ENCODE assay signal across 13 cellular contexts in genomic region chr2:6914829-6915228, GRCh38. TPM values are rescaled to one million over a fixed set of nuclear protein-coding genes. Genes with fewer than 3 reads are reported as not detected.
A peak's percentile ranks its signal among the peaks of the same experiment; 100 is the strongest.
DNase-seq lines count a peak whose midpoint lies in the region; ATAC-seq, FAIRE-seq and TF ChIP-seq lines count a peak whose summit lies in the region.
"Had no signal": no experiment of that assay in that cellular context is flagged by ENCODE, and none has a peak within 500 bp of the region (broad histone marks: within the 10 kb centered on the region; RNA-seq: fewer than 3 reads in every experiment).

No MANE protein-coding gene starts in this region.

- H3K4me1 Mint-ChIP-seq in activated T-helper 17 cell treated with anti-CD3 and anti-CD28 coated beads, Interleukin-2, amount 50 U/mL, for 72 hours = peaks cover 48% of the 10 kb centered on the region
- H3K4me1 Mint-ChIP-seq in effector memory CD8-positive, alpha-beta T cell (ENCODE audit: low read depth in 2 of 2) = peaks cover 46 to 60% of the 10 kb centered on the region in 2 donors

- H3K36me3 Mint-ChIP-seq in activated T-helper 17 cell treated with anti-CD3 and anti-CD28 coated beads, Interleukin-2, amount 50 U/mL, for 72 hours (ENCODE audit: low read depth) = peaks cover 10% of the 10 kb centered on the region
- peaks cover 8% of the 10 kb centered on the region for H3K36me3 Mint-ChIP-seq in effector memory CD8-positive, alpha-beta T cell (ENCODE audit: insufficient read depth)

- H3K27ac ChIP-seq in A549 (no peak overlapping the region), HUES48 (ENCODE audit: low read depth, low read length) (peak overlapping the region; percentile 47), foreskin keratinocyte (no peak overlapping the region)
- H3K27ac ChIP-seq: BLaER1 treated with 17β-estradiol and CSF1 and Interleukin-3, amounts not matched to agents 10 nM and 100 nM; psoas muscle had no signal

- TF ChIP-seq POLR2A in A549 (IDR thresholded peaks at IDR 0.05; ENCODE audit: low read length) = no peak

- no peaks in the 10 kb centered on the region for H3K9me3 ChIP-seq in A549
- H3K9me3 ChIP-seq in HUES48 (ENCODE audit: control insufficient read depth, insufficient read depth, low read length) = no peaks in the 10 kb centered on the region
- H3K9me3 ChIP-seq: psoas muscle had no signal

- WGBS in A549 (ENCODE audit: missing lambda C conversion rate) = 43% methylated on average over 3 of the region's 3 CpGs

- H3K27me3 Mint-ChIP-seq in activated T-helper 17 cell treated with anti-CD3 and anti-CD28 coated beads, Interleukin-2, amount 50 U/mL, for 72 hours = no peaks in the 10 kb centered on the region
- H3K27me3 Mint-ChIP-seq in effector memory CD8-positive, alpha-beta T cell = no peaks in the 10 kb centered on the region

- peak overlapping the region; percentile 62 for H3K4me3 Mint-ChIP-seq in activated T-helper 17 cell treated with anti-CD3 and anti-CD28 coated beads, Interleukin-2, amount 50 U/mL, for 72 hours
- no peak overlapping the region for H3K4me3 Mint-ChIP-seq in effector memory CD8-positive, alpha-beta T cell

- POLR2A ChIA-PET in A549 (lab: Yijun Ruan, JAX) = no interaction called here

- H3K4me1 ChIP-seq in A549 = peaks cover 9% of the 10 kb centered on the region; the same call in 1 of the 3 replicates
- peaks cover 10% of the 10 kb centered on the region; the same call in 1 of the 2 replicates for H3K4me1 ChIP-seq in HUES48 (ENCODE audit: control insufficient read depth, insufficient read depth, low read length)
- no peaks in the 10 kb centered on the region for H3K4me1 ChIP-seq in foreskin keratinocyte

- CTCF ChIA-PET in A549 (lab: Yijun Ruan, JAX) = interaction anchor here (0.7 to 3.2 kb wide), 6 partner anchors 9 to 130 kb away, joined by 3 to 26 read pairs (median 12); no protein-coding TSS in a partner anchor

- H3K27ac Mint-ChIP-seq in activated T-helper 17 cell treated with anti-CD3 and anti-CD28 coated beads, Interleukin-2, amount 50 U/mL, for 72 hours = peak overlapping the region; percentile 71
- no peak overlapping the region for H3K27ac Mint-ChIP-seq in effector memory CD8-positive, alpha-beta T cell

- no peak for TF ChIP-seq RAD21 in A549 (conservative IDR thresholded peaks at IDR 0.05 in 1 of 2, IDR thresholded peaks at IDR 0.05 in 1 of 2)

- no peak for TF ChIP-seq EP300 in A549 (IDR thresholded peaks at IDR 0.05)

- H3K4me3 ChIP-seq in A549 (no peak overlapping the region), HUES48 (ENCODE audit: low read depth, low read length) (no peak overlapping the region)
- H3K4me3 ChIP-seq: BLaER1 treated with 17β-estradiol and CSF1 and Interleukin-3, amounts not matched to agents 10 nM and 100 nM; psoas muscle had no signal

- TF ChIP-seq CTCF in A549 (IDR thresholded peaks at IDR 0.05) (no peak), foreskin keratinocyte (conservative IDR thresholded peaks at IDR 0.05) (no peak)

- no peaks in the 10 kb centered on the region for H3K9me3 Mint-ChIP-seq in activated T-helper 17 cell treated with anti-CD3 and anti-CD28 coated beads, Interleukin-2, amount 50 U/mL, for 72 hours
- no peaks in the 10 kb centered on the region for H3K9me3 Mint-ChIP-seq in effector memory CD8-positive, alpha-beta T cell

- DNase-seq in A549 (ENCODE audit: low read depth in 1 of 2, low spot score in 1 of 2) (peak in 1 of 2 experiments; percentile 26), foreskin keratinocyte (peak; percentile 43 to 79), activated gamma-delta T cell treated with Interleukin-2 at 50 U/mL for 16 hours (no peak)
- no peak for DNase-seq in effector memory CD8-positive, alpha-beta T cell
- DNase-seq: GOT3, NCI-H2081 treated with DMSO at 0.1 percent for 48 hours, psoas muscle had no signal

- FAIRE-seq in A549 (lab: Jason Lieb, UNC) = no peak
- FAIRE-seq: islet of Langerhans had no signal

- H3K4me2 ChIP-seq in A549 = no peak overlapping the region
- H3K4me2 ChIP-seq: BLaER1 treated with 17β-estradiol and CSF1 and Interleukin-3, amounts not matched to agents 10 nM and 100 nM had no signal

- ATAC-seq in A549 (no peak), foreskin keratinocyte (peak; percentile 61), HG02623 (IDR thresholded peaks at IDR 0.05; ENCODE audit: unreplicated experiment) (no peak), GM19023 (IDR thresholded peaks at IDR 0.05; ENCODE audit: unreplicated experiment) (no peak)
- peak; percentile 41 for ATAC-seq in activated T-helper 17 cell treated with anti-CD3 and anti-CD28 coated beads, Interleukin-2, amount 50 U/mL, for 72 hours (replicated peaks)
- ATAC-seq in effector memory CD8-positive, alpha-beta T cell (replicated peaks) = no peak
- ATAC-seq: psoas muscle had no signal

- no peak overlapping the region for H3K9ac ChIP-seq in HUES48 (ENCODE audit: low read depth, low read length)
- H3K9ac ChIP-seq: BLaER1 treated with 17β-estradiol and CSF1 and Interleukin-3, amounts not matched to agents 10 nM and 100 nM had no signal

- no peaks in the 10 kb centered on the region for H3K36me3 ChIP-seq in HUES48 (ENCODE audit: control insufficient read depth, insufficient read depth, low read length)
- H3K36me3 ChIP-seq: BLaER1 treated with 17β-estradiol and CSF1 and Interleukin-3, amounts not matched to agents 10 nM and 100 nM had no signal

- H3K27me3 ChIP-seq in HUES48 (ENCODE audit: control insufficient read depth, insufficient read depth, low read length) = peaks cover 14% of the 10 kb centered on the region
- no peaks in the 10 kb centered on the region for H3K27me3 ChIP-seq in foreskin keratinocyte

TF ChIP-seq in A549, 52 proteins besides CTCF, POLR2A, EP300 and RAD21:
- TF ChIP-seq EHF (CRISPR knock-in tag; IDR thresholded peaks at IDR 0.05) (no peak), FOSL2 (IDR thresholded peaks at IDR 0.05) (no peak), FOSL2 (CRISPR knock-in tag; IDR thresholded peaks at IDR 0.05) (peak; percentile 46; the same call in 1 of the 2 replicates)

RNA-seq across cellular contexts. Expression of gene RNF144A, which starts 2.4 kb away (rescaled TPM):
- polyA plus RNA-seq in A549 (2011; rRNA removed) (9.1 and 9.6 TPM in 2 replicates), A549 (2017; fragmentation: RNase III; extraction: RNeasy Plus Mini Kit Qiagen cat#74134 plus additional on column Dnase treatment) (4.4 to 5.2 TPM (median 4.4 TPM) in 3 replicates), foreskin keratinocyte (2.2 TPM in 2 replicates)
- 5.7 and 7.8 TPM in 2 replicates for polyA plus RNA-seq in A549 (2012; cell fraction: cytosol; rRNA removed)
- 5.5 and 5.7 TPM in 2 replicates for polyA plus RNA-seq in A549 (2012; cell fraction: nucleus; rRNA removed)
- polyA minus RNA-seq in A549 (2011; rRNA and poly(A)+ RNA removed) = 11.6 and 16.9 TPM in 2 replicates
- total RNA-seq in activated T-helper 17 cell treated with anti-CD3 and anti-CD28 coated beads, Interleukin-2, amount 50 U/mL, for 72 hours = 10 to 100 TPM; 13.6 to 29.2 TPM
- total RNA-seq in foreskin keratinocyte = 6.5 and 7.5 TPM in 2 replicates

RNA-seq across cellular contexts. Expression of gene RSAD2, which starts 37.3 kb away (rescaled TPM):
- polyA plus RNA-seq in A549 (2011; rRNA removed) (0.06 and 0.13 TPM in 2 replicates), A549 (2017; fragmentation: RNase III; extraction: RNeasy Plus Mini Kit Qiagen cat#74134 plus additional on column Dnase treatment) (0.03 to 0.04 TPM in 2 of 3 replicates, not detected in the other), foreskin keratinocyte (0.77 and 1.9 TPM in 2 replicates)
- polyA plus RNA-seq in A549 (2012; cell fraction: cytosol; rRNA removed) = not detected in 2 replicates
- not detected in 2 replicates for polyA plus RNA-seq in A549 (2012; cell fraction: nucleus; rRNA removed)
- not detected in 2 replicates for polyA minus RNA-seq in A549 (2011; rRNA and poly(A)+ RNA removed)
- total RNA-seq in activated T-helper 17 cell treated with anti-CD3 and anti-CD28 coated beads, Interleukin-2, amount 50 U/mL, for 72 hours = 1 to 10 TPM; 2.8 to 4.5 TPM
- total RNA-seq in foreskin keratinocyte = 2.3 and 4.4 TPM in 2 replicates

RNA-seq across cellular contexts. Expression of gene CMPK2, which starts 49.1 kb away (rescaled TPM):
- polyA plus RNA-seq in A549 (2011; rRNA removed) (0.12 and 0.17 TPM in 2 replicates), A549 (2017; fragmentation: RNase III; extraction: RNeasy Plus Mini Kit Qiagen cat#74134 plus additional on column Dnase treatment) (0.22 to 0.41 TPM (median 0.22 TPM) in 3 replicates), foreskin keratinocyte (5.8 and 8.2 TPM in 2 replicates)
- polyA plus RNA-seq in A549 (2012; cell fraction: cytosol; rRNA removed) = 0.17 and 0.29 TPM in 2 replicates
- 0.16 and 0.62 TPM in 2 replicates for polyA plus RNA-seq in A549 (2012; cell fraction: nucleus; rRNA removed)
- polyA minus RNA-seq in A549 (2011; rRNA and poly(A)+ RNA removed) = not detected in 2 replicates
- total RNA-seq in activated T-helper 17 cell treated with anti-CD3 and anti-CD28 coated beads, Interleukin-2, amount 50 U/mL, for 72 hours = 1 to 10 TPM; 2.0 to 2.6 TPM
- total RNA-seq in foreskin keratinocyte = 10.5 and 18.3 TPM in 2 replicates

Comparison
In these comparisons a context has a peak if more than half of its experiments do, and no peak if none do; other contexts are left out.
1. ATAC-seq: peak in activated T-helper 17 cell treated with anti-CD3 and anti-CD28 coated beads, Interleukin-2, amount 50 U/mL, for 72 hours (single experiment) and foreskin keratinocyte (single experiment); none in A549 (0 of 2), HG02623 (single experiment), effector memory CD8-positive, alpha-beta T cell (single experiment) and GM19023 (single experiment).
2. DNase-seq: peak in foreskin keratinocyte (2 of 2); none in effector memory CD8-positive, alpha-beta T cell (0 of 3) and activated gamma-delta T cell treated with Interleukin-2 at 50 U/mL for 16 hours (single experiment).